Comparison of ENCODE assay signal across 14 cellular contexts in the genomic region with DNA sequence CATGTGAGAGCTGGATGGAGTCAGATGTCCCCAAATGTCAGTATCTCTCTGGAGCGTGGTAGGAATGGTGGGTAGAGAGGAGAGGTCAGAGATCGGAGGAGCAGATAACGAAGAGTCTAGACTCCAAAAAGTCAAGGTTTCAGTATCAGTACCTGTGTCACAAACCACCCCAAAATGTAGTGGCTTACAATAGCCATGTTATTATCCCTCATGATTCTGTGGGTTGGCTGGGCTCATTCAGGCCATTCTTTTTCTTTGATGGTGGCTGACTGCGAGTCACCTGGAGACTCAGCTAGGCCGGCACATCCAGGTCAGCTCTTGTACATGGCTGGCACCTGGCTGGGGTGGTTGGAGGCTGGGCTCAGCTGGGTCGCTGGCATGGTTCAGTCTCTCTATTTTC. TPM values are rescaled to one million over a fixed set of nuclear protein-coding genes. Genes with fewer than 3 reads are reported as not detected.
DNase-seq lines count a peak whose midpoint lies in the region; ATAC-seq and TF ChIP-seq lines count a peak whose summit lies in the region.
"Had no signal": no experiment of that assay in that cellular context is flagged by ENCODE, and none has a peak within 500 bp of the region (broad histone marks: within the 10 kb centered on the region; RNA-seq: fewer than 3 reads in every experiment).

No MANE protein-coding gene starts in this region.

- H3K9me3 ChIP-seq in CD4-positive, alpha-beta T cell (ENCODE audit: control insufficient read depth, low read length): no peaks in the 10 kb centered on the region

- no peak for TF ChIP-seq CTCF in CD4-positive, alpha-beta T cell (IDR thresholded peaks at IDR 0.05)

- peak overlapping the region; percentile 64 for H3K4me3 Mint-ChIP-seq in CD4-positive, alpha-beta T cell
- peak overlapping the region; percentile 72 for H3K4me3 Mint-ChIP-seq in activated naive CD8-positive, alpha-beta T cell treated with anti-CD3 and anti-CD28 coated beads, Interleukin-2, amount 50 U/mL, for 24 hours
- H3K4me3 Mint-ChIP-seq: nephron had no signal

- H3K27me3 Mint-ChIP-seq in CD4-positive, alpha-beta T cell: no peaks in the 10 kb centered on the region
- H3K27me3 Mint-ChIP-seq in activated naive CD8-positive, alpha-beta T cell treated with anti-CD3 and anti-CD28 coated beads, Interleukin-2, amount 50 U/mL, for 24 hours: no peaks in the 10 kb centered on the region

- H3K4me1 Mint-ChIP-seq in CD4-positive, alpha-beta T cell (ENCODE audit: low read depth): peaks cover 93% of the 10 kb centered on the region
- H3K4me1 Mint-ChIP-seq in activated naive CD8-positive, alpha-beta T cell treated with anti-CD3 and anti-CD28 coated beads, Interleukin-2, amount 50 U/mL, for 24 hours: peaks cover 77% of the 10 kb centered on the region

- POLR2A ChIA-PET in CD4-positive, alpha-beta T cell (lab: Charles Lee): interaction anchor here (0.7 to 8.8 kb wide), 12 partner anchors 11 to 267 kb away, joined by 3 to 151 read pairs (median 6); a partner anchor contains a TSS
- POLR2A ChIA-PET in HEK293T (lab: Yijun Ruan, JAX): no interaction called here

- intact Hi-C loops in CD4-positive, alpha-beta T cell (cut with DNase I, micrococcal nuclease): loop anchor here (1.0 to 5.0 kb wide), 8 partner anchors 11 to 142 kb away; a partner anchor contains a TSS

- H3K9me3 Mint-ChIP-seq in CD4-positive, alpha-beta T cell: peaks cover 2% of the 10 kb centered on the region
- peaks cover 4% of the 10 kb centered on the region for H3K9me3 Mint-ChIP-seq in activated naive CD8-positive, alpha-beta T cell treated with anti-CD3 and anti-CD28 coated beads, Interleukin-2, amount 50 U/mL, for 24 hours
- H3K9me3 Mint-ChIP-seq: nephron had no signal

- H3K27ac ChIP-seq in CD4-positive, alpha-beta T cell (ENCODE audit: low read depth, low read length): peak overlapping the region; percentile 82
- H3K27ac ChIP-seq: C4-2B had no signal

- no peak for DNase-seq in CD4-positive, alpha-beta T cell
- DNase-seq in activated naive CD8-positive, alpha-beta T cell treated with anti-CD3 and anti-CD28 coated beads, Interleukin-2, amount 50 U/mL, for 24 hours: no peak
- no peak for DNase-seq in amniotic stem cell (lab: John Stamatoyannopoulos, UW)
- DNase-seq in HEK293T (ENCODE audit: extremely low spot score): no peak
- no peak for DNase-seq in NCI-H748 treated with DMSO at 0.1 percent for 48 hours (lab: John Stamatoyannopoulos, UW)
- no peak for DNase-seq in dermis blood vessel endothelial cell
- DNase-seq: anterior cingulate cortex, OCI-M1 had no signal

- CTCF ChIA-PET in CD4-positive, alpha-beta T cell (lab: Charles Lee): interaction anchor here (0.9 to 7.7 kb wide), 8 partner anchors 9 to 41 kb away, joined by 3 to 42 read pairs (median 8); a partner anchor contains a TSS
- CTCF ChIA-PET in HEK293T (lab: Yijun Ruan, JAX): interaction anchor here (0.7 kb wide), 1 partner anchor 18 kb away, joined by 3 read pairs; no protein-coding TSS in a partner anchor

- peaks cover 43% of the 10 kb centered on the region for H3K36me3 Mint-ChIP-seq in CD4-positive, alpha-beta T cell (ENCODE audit: low read depth)
- H3K36me3 Mint-ChIP-seq in activated naive CD8-positive, alpha-beta T cell treated with anti-CD3 and anti-CD28 coated beads, Interleukin-2, amount 50 U/mL, for 24 hours (ENCODE audit: low read depth): peaks cover 34% of the 10 kb centered on the region

- peak; percentile 27 for ATAC-seq in CD4-positive, alpha-beta T cell (ENCODE audit: poor library complexity)
- ATAC-seq in GM18873 (IDR thresholded peaks at IDR 0.05; ENCODE audit: low FRiP score, unreplicated experiment) (peak; percentile 23), HG03460 (IDR thresholded peaks at IDR 0.05; ENCODE audit: unreplicated experiment) (peak; percentile 23)
- peak; percentile 48 for ATAC-seq in activated naive CD8-positive, alpha-beta T cell treated with anti-CD3 and anti-CD28 coated beads, Interleukin-2, amount 50 U/mL, for 24 hours
- ATAC-seq: HCT116 had no signal

- no peaks in the 10 kb centered on the region for H3K27me3 ChIP-seq in CD4-positive, alpha-beta T cell (ENCODE audit: control insufficient read depth, insufficient read depth, low read length)

- peak overlapping the region; percentile 84 for H3K27ac Mint-ChIP-seq in CD4-positive, alpha-beta T cell
- peak overlapping the region; percentile 86 for H3K27ac Mint-ChIP-seq in activated naive CD8-positive, alpha-beta T cell treated with anti-CD3 and anti-CD28 coated beads, Interleukin-2, amount 50 U/mL, for 24 hours

TF ChIP-seq in HEK293T, 16 proteins besides CTCF, POLR2A, EP300 and RAD21:
- TF ChIP-seq SP1 (IDR thresholded peaks at IDR 0.05): no peak
- TF ChIP-seq NFRKB (IDR thresholded peaks at IDR 0.05): no peak

RNA-seq across cellular contexts. Expression of a gene that starts 7.3 kb away (rescaled TPM):
- total RNA-seq in CD4-positive, alpha-beta T cell: 1 to 10 TPM; 1.9 to 2.1 TPM
- not detected in 2 replicates for total RNA-seq in dermis blood vessel endothelial cell
- total RNA-seq: HT-29 had no signal

RNA-seq across cellular contexts. Expression of a gene that starts 24.5 kb away (rescaled TPM):
- 100 to 1,000 TPM; 174 to 180 TPM for total RNA-seq in CD4-positive, alpha-beta T cell
- total RNA-seq in dermis blood vessel endothelial cell: 11.2 and 32.4 TPM in 2 replicates

RNA-seq across cellular contexts. Expression of a gene that starts 31.5 kb away (rescaled TPM):
- total RNA-seq in CD4-positive, alpha-beta T cell: 10 to 100 TPM; 11.9 to 12.1 TPM
- 3.1 and 12.5 TPM in 2 replicates for total RNA-seq in dermis blood vessel endothelial cell
